In the genomic region with DNA sequence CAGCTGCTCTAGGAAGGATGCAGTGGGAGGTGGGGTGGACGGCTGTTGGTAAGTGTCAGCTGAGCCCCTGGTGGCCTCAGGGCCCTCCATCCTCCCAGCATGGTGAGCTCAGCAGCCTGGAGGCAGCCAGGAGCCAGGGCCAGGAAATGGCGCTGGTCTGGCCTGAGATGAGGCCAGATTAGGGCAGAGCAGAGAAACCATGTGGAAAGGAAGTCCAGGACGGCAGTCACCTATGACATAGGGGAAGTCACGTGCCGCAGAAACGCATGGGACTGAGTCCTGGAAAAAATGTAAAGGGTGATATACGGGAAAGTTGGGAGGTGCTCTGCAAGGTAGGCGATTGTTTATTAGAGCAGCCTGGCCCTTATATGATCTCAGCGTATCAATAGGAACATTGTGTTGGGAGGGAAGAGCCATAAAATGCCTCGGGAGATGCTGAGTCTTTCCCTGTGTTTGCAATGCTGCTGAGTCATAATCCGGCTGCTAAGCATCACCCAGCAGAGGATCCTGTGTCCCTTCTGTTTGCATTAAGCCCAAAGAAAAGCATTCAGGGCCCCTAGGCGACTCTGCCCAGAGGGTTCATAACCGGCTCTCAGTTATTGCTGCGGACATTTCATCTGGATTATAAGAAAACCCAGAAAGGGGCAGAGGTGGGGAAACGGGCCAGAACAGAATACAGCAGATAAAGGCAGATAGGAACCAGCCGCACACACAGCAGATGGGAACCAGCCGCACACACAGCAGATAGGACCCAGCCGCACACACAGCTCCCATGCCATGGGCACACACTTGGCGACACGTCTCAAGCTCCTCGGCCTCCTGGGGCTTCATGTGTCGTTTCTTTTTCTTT, we compare ENCODE assay signal across 8 cellular contexts. TPM values are rescaled to one million over a fixed set of nuclear protein-coding genes. Genes with fewer than 3 reads are reported as not detected.
DNase-seq lines count a peak whose midpoint lies in the region; ATAC-seq, FAIRE-seq and TF ChIP-seq lines count a peak whose summit lies in the region.

No MANE protein-coding gene starts in this region.

- peaks cover 2% of the 10 kb centered on the region for H3K36me3 ChIP-seq in bronchial epithelial cell (ENCODE audit: control insufficient read depth, insufficient read depth, low read length)

- H3K4me1 Mint-ChIP-seq in CD14-positive monocyte = peaks cover 37% of the 10 kb centered on the region

- peak overlapping the region in 5 of 7 donors; percentile 7 to 66 (median 63) for H3K27ac Mint-ChIP-seq in CD14-positive monocyte

- H3K4me3 Mint-ChIP-seq in CD14-positive monocyte = peak overlapping the region; percentile 17 to 44

- DNase-seq in CD14-positive monocyte (ENCODE audit: low spot score) = no peak
- DNase-seq in NCI-H146 treated with DMSO at 0.1 percent for 48 hours (lab: John Stamatoyannopoulos, UW; ENCODE audit: unreplicated experiment) = peak; percentile 55
- peak; percentile 91 for DNase-seq in bronchial epithelial cell (ENCODE audit: low read depth)
- no peak for DNase-seq in left lobe of liver (ENCODE audit: low spot score)
- DNase-seq in stimulated activated CD4-positive, alpha-beta T cell treated with anti-CD3 and anti-CD28 coated beads, Interleukin-15, amount 100 ng/mL, for 24 hours = no peak
- no peak for DNase-seq in NCI-H128 (lab: John Stamatoyannopoulos, UW; ENCODE audit: unreplicated experiment)

- no peaks in the 10 kb centered on the region for H3K36me3 Mint-ChIP-seq in CD14-positive monocyte

- H3K9me3 Mint-ChIP-seq in CD14-positive monocyte = peaks cover 0 to 7% (median 3%) of the 10 kb centered on the region in 7 donors

- H3K27me3 ChIP-seq in bronchial epithelial cell (ENCODE audit: control insufficient read depth, insufficient read depth, low read length) = no peaks in the 10 kb centered on the region

- ATAC-seq in left lobe of liver = peak; percentile 44
- ATAC-seq in GM21723 (IDR thresholded peaks at IDR 0.05; ENCODE audit: unreplicated experiment) = no peak
- ATAC-seq in GM21390 (IDR thresholded peaks at IDR 0.05; ENCODE audit: unreplicated experiment) = no peak

- H3K27me3 Mint-ChIP-seq in CD14-positive monocyte (ENCODE audit: low read depth in 3 of 3) = peaks cover 0 to 2% (median 1%) of the 10 kb centered on the region in 3 donors

- intact Hi-C loops in CD14-positive monocyte (cut with micrococcal nuclease) = no loop called here

- TF ChIP-seq CTCF in CD14-positive monocyte (IDR thresholded peaks at IDR 0.05) (no peak), bronchial epithelial cell (IDR thresholded peaks at IDR 0.05; ENCODE audit: insufficient read depth, low read length, severe bottlenecking) (no peak)

- H3K4me3 ChIP-seq in bronchial epithelial cell (ENCODE audit: low read depth, low read length) = no peak overlapping the region

- peak; percentile 96 for FAIRE-seq in bronchial epithelial cell (lab: Jason Lieb, UNC)

RNA-seq across cellular contexts. Expression of a gene that starts 30.3 kb away (rescaled TPM):
- polyA plus RNA-seq in CD14-positive monocyte = not detected
- total RNA-seq in bronchial epithelial cell (0.26 and 0.38 TPM in 2 replicates), left lobe of liver (1.6 TPM)

Comparison
In these comparisons a context has a peak if more than half of its experiments do, and no peak if none do; other contexts are left out.
1. DNase-seq: peak in NCI-H146 treated with DMSO at 0.1 percent for 48 hours (single experiment) and bronchial epithelial cell (single experiment); none in CD14-positive monocyte (single experiment), left lobe of liver (single experiment), stimulated activated CD4-positive, alpha-beta T cell treated with anti-CD3 and anti-CD28 coated beads, Interleukin-15, amount 100 ng/mL, for 24 hours (single experiment) and NCI-H128 (single experiment).